23 cellular contexts compared by ENCODE assay signal in the genomic region with DNA sequence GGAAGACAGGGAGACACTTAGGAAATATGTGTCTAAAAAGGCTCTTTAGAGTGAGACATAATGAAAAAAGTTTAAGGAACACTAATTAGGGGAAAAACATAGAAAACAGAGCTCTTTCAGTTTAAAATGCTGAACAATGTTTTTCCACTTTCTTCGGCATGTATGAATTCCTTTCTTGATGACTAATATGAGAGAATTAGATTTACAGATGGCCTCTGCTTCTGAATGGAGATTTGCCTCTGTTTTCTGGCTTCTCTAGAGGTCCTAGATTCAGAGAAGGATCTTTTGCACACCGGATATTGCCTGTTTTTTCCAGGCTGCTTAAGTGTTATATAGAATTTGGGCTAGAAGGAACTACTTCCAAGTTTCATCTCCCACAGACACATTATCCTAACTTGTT.
DNase-seq lines count a peak whose midpoint lies in the region; ATAC-seq and TF ChIP-seq lines count a peak whose summit lies in the region.
"Had no signal": no experiment of that assay in that cellular context is flagged by ENCODE, and none has a peak within 500 bp of the region (broad histone marks: within the 10 kb centered on the region; RNA-seq: fewer than 3 reads in every experiment).

No MANE protein-coding gene starts in this region.

- no peak overlapping the region for H3K4me3 ChIP-seq in fibroblast of villous mesenchyme (ENCODE audit: low read depth, low read length)

- H3K36me3 Mint-ChIP-seq in activated T-cell treated with anti-CD3 and anti-CD28 coated beads, Interleukin-2, amount 50 U/mL, for 72 hours (ENCODE audit: insufficient read depth in 2 of 2) = peaks cover 1 to 4% of the 10 kb centered on the region in 2 donors
- no peaks in the 10 kb centered on the region for H3K36me3 Mint-ChIP-seq in activated T-cell treated with anti-CD3 and anti-CD28 coated beads, Interleukin-2, amount 50 U/mL, for 4 hours (ENCODE audit: insufficient read depth)
- H3K36me3 Mint-ChIP-seq: CD4-positive, alpha-beta memory T cell; mesothelial cell of epicardium; stimulated activated naive B cell treated with anti-CD40 and anti-IgM and Interleukin-4, amounts not matched to agents 10 μg/mL and 1 μg/mL and 100 μg/mL, for 72 hours; type B pancreatic cell had no signal

- peak overlapping the region in 1 of 2 donors; percentile 29 for H3K4me3 Mint-ChIP-seq in activated T-cell treated with anti-CD3 and anti-CD28 coated beads, Interleukin-2, amount 50 U/mL, for 72 hours
- H3K4me3 Mint-ChIP-seq in activated T-cell treated with anti-CD3 and anti-CD28 coated beads, Interleukin-2, amount 50 U/mL, for 4 hours = no peak overlapping the region
- H3K4me3 Mint-ChIP-seq: CD4-positive, alpha-beta memory T cell; mesothelial cell of epicardium; neural crest cell; stimulated activated naive B cell treated with anti-CD40 and anti-IgM and Interleukin-4, amounts not matched to agents 10 μg/mL and 1 μg/mL and 100 μg/mL, for 72 hours; type B pancreatic cell had no signal

- H3K4me1 Mint-ChIP-seq in activated T-cell treated with anti-CD3 and anti-CD28 coated beads, Interleukin-2, amount 50 U/mL, for 72 hours (ENCODE audit: low read depth) = peaks cover 22% of the 10 kb centered on the region
- H3K4me1 Mint-ChIP-seq in activated T-cell treated with anti-CD3 and anti-CD28 coated beads, Interleukin-2, amount 50 U/mL, for 4 hours (ENCODE audit: low read depth) = peaks cover 6% of the 10 kb centered on the region
- H3K4me1 Mint-ChIP-seq: CD4-positive, alpha-beta memory T cell; stimulated activated naive B cell treated with anti-CD40 and anti-IgM and Interleukin-4, amounts not matched to agents 10 μg/mL and 1 μg/mL and 100 μg/mL, for 72 hours had no signal

- DNase-seq in activated T-cell treated with anti-CD3 and anti-CD28 coated beads, Interleukin-2, amount 50 U/mL, for 72 hours = no peak
- DNase-seq in activated T-cell treated with anti-CD3 and anti-CD28 coated beads, Interleukin-2, amount 50 U/mL, for 4 hours = no peak
- peak; percentile 46 for DNase-seq in astrocyte of the hippocampus (ENCODE audit: low read depth, low spot score)
- DNase-seq in fibroblast of villous mesenchyme (ENCODE audit: low read depth) = peak; percentile 28
- DNase-seq in retina = no peak
- no peak for DNase-seq in substantia nigra (lab: John Stamatoyannopoulos, UW)
- no peak for DNase-seq in NCI-H1105 treated with DMSO at 0.1 percent for 48 hours (lab: John Stamatoyannopoulos, UW)
- DNase-seq: activated gamma-delta T cell treated with Interleukin-2 at 50 U/mL for 16 hours; anterior cingulate cortex; CD4-positive, alpha-beta memory T cell; cortex of kidney; DMS79 treated with DMSO at 0.1 percent for 48 hours; erythroblast; hypothalamus; NCI-H446; stimulated activated naive B cell treated with anti-CD40 and anti-IgM and Interleukin-4, amounts not matched to agents 10 μg/mL and 1 μg/mL and 100 μg/mL, for 72 hours; T-helper 1 cell had no signal

- H3K27ac ChIP-seq in substantia nigra (ENCODE audit: low read depth, low read length, poor library complexity, severe bottlenecking) = no peak overlapping the region
- H3K27ac ChIP-seq: RWPE1, VCaP had no signal

- peak in 1 of 2 donors; percentile 30 for ATAC-seq in activated T-cell treated with anti-CD3 and anti-CD28 coated beads, Interleukin-2, amount 50 U/mL, for 72 hours (replicated peaks in 1 of 2)
- ATAC-seq in activated T-cell treated with anti-CD3 and anti-CD28 coated beads, Interleukin-2, amount 50 U/mL, for 4 hours = no peak
- no peak for ATAC-seq in GM19395 (IDR thresholded peaks at IDR 0.05; ENCODE audit: unreplicated experiment)
- ATAC-seq: stimulated activated naive B cell treated with anti-CD40 and anti-IgM and Interleukin-4, amounts not matched to agents 10 μg/mL and 1 μg/mL and 100 μg/mL, for 72 hours had no signal

- H3K9me3 Mint-ChIP-seq in activated T-cell treated with anti-CD3 and anti-CD28 coated beads, Interleukin-2, amount 50 U/mL, for 72 hours = peaks cover 1 to 2% of the 10 kb centered on the region in 2 donors
- H3K9me3 Mint-ChIP-seq in activated T-cell treated with anti-CD3 and anti-CD28 coated beads, Interleukin-2, amount 50 U/mL, for 4 hours = no peaks in the 10 kb centered on the region
- H3K9me3 Mint-ChIP-seq: CD4-positive, alpha-beta memory T cell; mesothelial cell of epicardium; neural crest cell; stimulated activated naive B cell treated with anti-CD40 and anti-IgM and Interleukin-4, amounts not matched to agents 10 μg/mL and 1 μg/mL and 100 μg/mL, for 72 hours; type B pancreatic cell had no signal

- TF ChIP-seq CTCF in fibroblast of villous mesenchyme (IDR thresholded peaks at IDR 0.05; ENCODE audit: insufficient read depth, low read depth, low read length) = no peak

- H3K27me3 Mint-ChIP-seq in activated T-cell treated with anti-CD3 and anti-CD28 coated beads, Interleukin-2, amount 50 U/mL, for 72 hours (ENCODE audit: low read depth) = peaks cover 7% of the 10 kb centered on the region
- H3K27me3 Mint-ChIP-seq in activated T-cell treated with anti-CD3 and anti-CD28 coated beads, Interleukin-2, amount 50 U/mL, for 4 hours (ENCODE audit: low read depth) = no peaks in the 10 kb centered on the region
- H3K27me3 Mint-ChIP-seq: stimulated activated naive B cell treated with anti-CD40 and anti-IgM and Interleukin-4, amounts not matched to agents 10 μg/mL and 1 μg/mL and 100 μg/mL, for 72 hours had no signal

- peak overlapping the region; percentile 69 for H3K27ac Mint-ChIP-seq in activated T-cell treated with anti-CD3 and anti-CD28 coated beads, Interleukin-2, amount 50 U/mL, for 72 hours
- H3K27ac Mint-ChIP-seq: mesothelial cell of epicardium; stimulated activated naive B cell treated with anti-CD40 and anti-IgM and Interleukin-4, amounts not matched to agents 10 μg/mL and 1 μg/mL and 100 μg/mL, for 72 hours; type B pancreatic cell had no signal

Comparison
In these comparisons a context has a peak if more than half of its experiments do, and no peak if none do; other contexts are left out.
1. DNase-seq: peak in astrocyte of the hippocampus (single experiment) and fibroblast of villous mesenchyme (single experiment); none in activated T-cell treated with anti-CD3 and anti-CD28 coated beads, Interleukin-2, amount 50 U/mL, for 72 hours (0 of 2), activated T-cell treated with anti-CD3 and anti-CD28 coated beads, Interleukin-2, amount 50 U/mL, for 4 hours (single experiment), retina (single experiment), substantia nigra (0 of 49) and NCI-H1105 treated with DMSO at 0.1 percent for 48 hours (single experiment).